23 cellular contexts compared by ENCODE assay signal in genomic region chr2:100257939-100258338, GRCh38.
DNase-seq lines count a peak whose midpoint lies in the region; ATAC-seq and TF ChIP-seq lines count a peak whose summit lies in the region.
"Had no signal": no experiment of that assay in that cellular context is flagged by ENCODE, and none has a peak within 500 bp of the region (broad histone marks: within the 10 kb centered on the region; RNA-seq: fewer than 3 reads in every experiment).

No MANE protein-coding gene starts in this region.

- H3K4me3 ChIP-seq in left ventricle myocardium inferior (peak overlapping the region; percentile 15), right atrium auricular region (no peak overlapping the region), vagina (no peak overlapping the region)
- H3K4me3 ChIP-seq: skin epidermis, stomach had no signal

- DNase-seq in left ventricle myocardium inferior (no peak), right atrium auricular region (ENCODE audit: low spot score) (no peak), amniotic stem cell (lab: John Stamatoyannopoulos, UW) (peak; percentile 45), foreskin keratinocyte (peak in 1 of 2 donors; percentile 23), globus pallidus (ENCODE audit: low spot score) (no peak), vagina (ENCODE audit: extremely low spot score in 2 of 2) (no peak)
- DNase-seq in activated T-cell treated with anti-CD3 and anti-CD28 coated beads, Interleukin-2, amount 50 U/mL, for 4 hours = no peak
- DNase-seq: activated CD4-positive, alpha-beta T cell treated with anti-CD3 and anti-CD28 coated beads, Interleukin-2, amount 50 U/mL, for 4 hours; activated gamma-delta T cell treated with Interleukin-2 at 50 U/mL for 16 hours; DMS 273 treated with DMSO at 0.1 percent for 48 hours; foreskin fibroblast; HCEC 1CT; mesendoderm; NCI-H1105; NCI-H2107; NCI-H510A treated with DMSO at 0.1 percent for 48 hours; stimulated activated CD4-positive, alpha-beta T cell treated with anti-CD3 and anti-CD28 coated beads, Interleukin-4, amount 100 ng/mL, for 24 hours; stomach had no signal

- no peaks in the 10 kb centered on the region for H3K27me3 Mint-ChIP-seq in activated T-cell treated with anti-CD3 and anti-CD28 coated beads, Interleukin-2, amount 50 U/mL, for 4 hours (ENCODE audit: low read depth)
- H3K27me3 Mint-ChIP-seq: dendritic cell treated with granulocyte-macrophage colony-stimulating factor and Interleukin-4, amounts not matched to agents 40 ng/mL and 50 ng/mL, for 4 days; natural killer cell treated with Interleukin-12 subunit alpha and Interleukin-12 subunit beta and Interleukin-15 and Interleukin-18, amount 100 ng/mL, for 72 hours had no signal

- TF ChIP-seq CTCF in left ventricle myocardium inferior (IDR thresholded peaks at IDR 0.05; ENCODE audit: borderline replicate concordance) = no peak
- TF ChIP-seq CTCF in right atrium auricular region (IDR thresholded peaks at IDR 0.05) = no peak
- TF ChIP-seq CTCF in foreskin keratinocyte (conservative IDR thresholded peaks at IDR 0.05) = no peak
- TF ChIP-seq CTCF in vagina (IDR thresholded peaks at IDR 0.05) = no peak

- H3K27ac ChIP-seq in left ventricle myocardium inferior (replicated peaks) = no peak overlapping the region
- H3K27ac ChIP-seq in right atrium auricular region = no peak overlapping the region
- H3K27ac ChIP-seq in foreskin keratinocyte = no peak overlapping the region
- H3K27ac ChIP-seq in vagina = no peak overlapping the region
- H3K27ac ChIP-seq: KMS-11, skin epidermis, stomach had no signal

- H3K9me3 Mint-ChIP-seq in activated T-cell treated with anti-CD3 and anti-CD28 coated beads, Interleukin-2, amount 50 U/mL, for 4 hours = no peaks in the 10 kb centered on the region
- H3K9me3 Mint-ChIP-seq: dendritic cell treated with granulocyte-macrophage colony-stimulating factor and Interleukin-4, amounts not matched to agents 40 ng/mL and 50 ng/mL, for 4 days; natural killer cell treated with Interleukin-12 subunit alpha and Interleukin-12 subunit beta and Interleukin-15 and Interleukin-18, amount 100 ng/mL, for 72 hours had no signal

- H3K27me3 ChIP-seq in left ventricle myocardium inferior (ENCODE audit: low read depth) = peaks cover 6% of the 10 kb centered on the region
- no peaks in the 10 kb centered on the region for H3K27me3 ChIP-seq in right atrium auricular region
- H3K27me3 ChIP-seq in foreskin keratinocyte = no peaks in the 10 kb centered on the region
- no peaks in the 10 kb centered on the region for H3K27me3 ChIP-seq in vagina
- H3K27me3 ChIP-seq: stomach had no signal

- no peak overlapping the region for H3K4me3 Mint-ChIP-seq in activated T-cell treated with anti-CD3 and anti-CD28 coated beads, Interleukin-2, amount 50 U/mL, for 4 hours
- H3K4me3 Mint-ChIP-seq: dendritic cell treated with granulocyte-macrophage colony-stimulating factor and Interleukin-4, amounts not matched to agents 40 ng/mL and 50 ng/mL, for 4 days; natural killer cell treated with Interleukin-12 subunit alpha and Interleukin-12 subunit beta and Interleukin-15 and Interleukin-18, amount 100 ng/mL, for 72 hours had no signal

- H3K4me1 ChIP-seq in left ventricle myocardium inferior (peaks cover 4% of the 10 kb centered on the region), right atrium auricular region (peaks cover 0 to 3% of the 10 kb centered on the region in 2 donors), foreskin keratinocyte (no peaks in the 10 kb centered on the region), vagina (no peaks in the 10 kb centered on the region)

- intact Hi-C loops in left ventricle myocardium inferior (cut with micrococcal nuclease) (no loop called here), vagina (cut with DNase I) (loop anchor here (5.0 kb wide), 1 partner anchor 701 kb away; no protein-coding TSS in a partner anchor)

- H3K36me3 ChIP-seq in left ventricle myocardium inferior = no peaks in the 10 kb centered on the region
- H3K36me3 ChIP-seq in right atrium auricular region = no peaks in the 10 kb centered on the region
- H3K36me3 ChIP-seq in vagina = no peaks in the 10 kb centered on the region
- H3K36me3 ChIP-seq: stomach had no signal

- no peaks in the 10 kb centered on the region for H3K36me3 Mint-ChIP-seq in activated T-cell treated with anti-CD3 and anti-CD28 coated beads, Interleukin-2, amount 50 U/mL, for 4 hours (ENCODE audit: insufficient read depth)
- H3K36me3 Mint-ChIP-seq: natural killer cell treated with Interleukin-12 subunit alpha and Interleukin-12 subunit beta and Interleukin-15 and Interleukin-18, amount 100 ng/mL, for 72 hours had no signal

- no peak for TF ChIP-seq POLR2A in vagina (IDR thresholded peaks at IDR 0.05)

- H3K9me3 ChIP-seq in left ventricle myocardium inferior (replicated peaks) (no peaks in the 10 kb centered on the region), right atrium auricular region (no peaks in the 10 kb centered on the region), vagina (no peaks in the 10 kb centered on the region)
- H3K9me3 ChIP-seq: stomach had no signal

- peak; percentile 27 for ATAC-seq in foreskin keratinocyte
- no peak for ATAC-seq in activated T-cell treated with anti-CD3 and anti-CD28 coated beads, Interleukin-2, amount 50 U/mL, for 4 hours
- ATAC-seq in GM18498 (IDR thresholded peaks at IDR 0.05; ENCODE audit: unreplicated experiment) = no peak
- ATAC-seq: natural killer cell treated with Interleukin-12 subunit alpha and Interleukin-12 subunit beta and Interleukin-15 and Interleukin-18, amount 100 ng/mL, for 72 hours had no signal

- H3K4me1 Mint-ChIP-seq in activated T-cell treated with anti-CD3 and anti-CD28 coated beads, Interleukin-2, amount 50 U/mL, for 4 hours (ENCODE audit: low read depth) = no peaks in the 10 kb centered on the region
